ENCODE assay signal across 26 cellular contexts in genomic region chr5:95891499-95891898, GRCh38.
A peak's percentile ranks its signal among the peaks of the same experiment; 100 is the strongest.
DNase-seq lines count a peak whose midpoint lies in the region; ATAC-seq and TF ChIP-seq lines count a peak whose summit lies in the region.
"Had no signal": no experiment of that assay in that cellular context is flagged by ENCODE, and none has a peak within 500 bp of the region (broad histone marks: within the 10 kb centered on the region; RNA-seq: fewer than 3 reads in every experiment).

No MANE protein-coding gene starts in this region.

- TF ChIP-seq POLR2A in IMR-90 (IDR thresholded peaks at IDR 0.05; ENCODE audit: low read depth, low read length): no peak

- POLR2A ChIA-PET in IMR-90 (lab: Charles Lee; ENCODE audit: unreplicated experiment): no interaction called here

- CTCF ChIA-PET in IMR-90 (lab: Yijun Ruan, JAX): no interaction called here

- H4K8ac ChIP-seq in IMR-90 (ENCODE audit: low read depth in 2 of 2, low read length in 2 of 2) (peak overlapping the region; percentile 6 to 9; a peak in 1 of 4 replicates), H9 (replicated peaks; ENCODE audit: insufficient read length, low read depth, low read length) (no peak overlapping the region)

- H2BK20ac ChIP-seq in IMR-90 (ENCODE audit: low read depth, low read length): no peak overlapping the region
- no peak overlapping the region for H2BK20ac ChIP-seq in H9 (ENCODE audit: low read depth, low read length, poor library complexity, severe bottlenecking)

- ATAC-seq in IMR-90 (ENCODE audit: low read depth): no peak
- no peak for ATAC-seq in HG03520 (IDR thresholded peaks at IDR 0.05; ENCODE audit: unreplicated experiment)
- ATAC-seq: HCT116, left colon, PC-3 had no signal

- dilution Hi-C loops in IMR-90 (cut with HindIII; ENCODE audit: low sequenced_read_pairs, unreplicated experiment): no loop called here

- peaks cover 65% of the 10 kb centered on the region for H3K36me3 ChIP-seq in IMR-90 (ENCODE audit: control insufficient read depth, insufficient read depth, low read length)
- H3K36me3 ChIP-seq in osteoblast (ENCODE audit: insufficient read depth, low read length): peaks cover 91% of the 10 kb centered on the region
- H3K36me3 ChIP-seq: BLaER1, neural progenitor cell had no signal

- peaks cover 12% of the 10 kb centered on the region for H3K9me1 ChIP-seq in IMR-90 (ENCODE audit: insufficient read depth, low read length)

- H3K27me3 Mint-ChIP-seq in glutamatergic neuron (ENCODE audit: unreplicated experiment) (peaks cover 3% of the 10 kb centered on the region), H9 (ENCODE audit: low read depth) (no peaks in the 10 kb centered on the region; the same call in 1 of the 2 replicates)
- H3K27me3 Mint-ChIP-seq: activated naive CD4-positive, alpha-beta T cell treated with anti-CD3 and anti-CD28 coated beads, Interleukin-2, amount 50 U/mL, for 24 hours; IgD-negative memory B cell had no signal

- DNase-seq in DMS 273 treated with DMSO at 0.1 percent for 48 hours (lab: John Stamatoyannopoulos, UW) (peak; percentile 45), IMR-90 (no peak), glutamatergic neuron (no peak), osteoblast (ENCODE audit: insufficient read length, low spot score, missing footprints) (no peak), occipital lobe (lab: John Stamatoyannopoulos, UW) (no peak), H9 (no peak)
- DNase-seq: activated CD4-positive, alpha-beta T cell treated with anti-CD3 and anti-CD28 coated beads, Interleukin-2, amount 50 U/mL, for 4 hours; activated CD4-positive, CD25-positive, alpha-beta regulatory T cell; activated CD8-positive, alpha-beta memory T cell treated with anti-CD3 and anti-CD28 coated beads, Interleukin-2, amount 50 U/mL, for 4 hours; gastrocnemius medialis; left colon; NCI-H510A treated with DMSO at 0.1 percent for 48 hours; PC-3; sigmoid colon; SK-N-SH; stimulated activated CD4-positive, alpha-beta T cell treated with anti-CD3 and anti-CD28 coated beads, Interleukin-12 subunit alpha, Interleukin-12 subunit beta, amount 100 ng/mL, for 4 hours; stimulated activated CD4-positive, alpha-beta T cell treated with anti-CD3 and anti-CD28 coated beads, Interleukin-2, amount 100 ng/mL, for 48 hours; stomach; thyroid gland had no signal

- peak overlapping the region; percentile 3; the same call in 1 of the 2 replicates for H3K4ac ChIP-seq in IMR-90 (ENCODE audit: low read depth, low read length)
- H3K4ac ChIP-seq in H9 (ENCODE audit: low read depth, low read length): no peak overlapping the region

- H2AFZ ChIP-seq in IMR-90 (replicated peaks; ENCODE audit: low read length, poor library complexity) (no peak overlapping the region), osteoblast (ENCODE audit: low read length) (no peak overlapping the region), H9 (ENCODE audit: low read length) (no peak overlapping the region)
- H2AFZ ChIP-seq: hepatocyte, neural progenitor cell had no signal

- H3K9ac ChIP-seq in IMR-90 (ENCODE audit: low read depth, low read length): no peak overlapping the region; the same call in 1 of the 2 replicates
- H3K9ac ChIP-seq in H9 (ENCODE audit: extremely low read depth, insufficient read length, low read length): no peak overlapping the region
- H3K9ac ChIP-seq: BLaER1, neural progenitor cell, SK-N-SH had no signal

- H3K27me3 ChIP-seq in IMR-90 (ENCODE audit: control insufficient read depth, insufficient read depth, low read length) (no peaks in the 10 kb centered on the region), osteoblast (ENCODE audit: insufficient read depth, low read length) (no peaks in the 10 kb centered on the region), H9 (ENCODE audit: insufficient read depth, low read length) (no peaks in the 10 kb centered on the region)
- H3K27me3 ChIP-seq: BLaER1, gastrocnemius medialis, hepatocyte, neural progenitor cell, sigmoid colon, stomach, thyroid gland had no signal

- H3K18ac ChIP-seq in IMR-90 (ENCODE audit: low read depth, low read length) (no peak overlapping the region), H9 (ENCODE audit: insufficient read length, low read depth, low read length) (no peak overlapping the region)

- H2BK15ac ChIP-seq in IMR-90 (ENCODE audit: low read depth, low read length) (peak overlapping the region; percentile 4; the same call in 1 of the 3 replicates), H9 (ENCODE audit: low read depth, low read length) (no peak overlapping the region)

- H2BK120ac ChIP-seq in IMR-90 (ENCODE audit: low read depth, low read length) (no peak overlapping the region), H9 (ENCODE audit: low read depth, low read length, poor library complexity, severe bottlenecking) (no peak overlapping the region)

- H3K4me1 ChIP-seq in IMR-90 (ENCODE audit: control insufficient read depth, insufficient read depth, low read length) (peaks cover 5% of the 10 kb centered on the region; the same call in 1 of the 2 replicates), osteoblast (ENCODE audit: insufficient read depth, low read length) (no peaks in the 10 kb centered on the region), H9 (ENCODE audit: insufficient read depth, low read length) (peaks cover 1% of the 10 kb centered on the region; the same call in 1 of the 2 replicates)
- H3K4me1 ChIP-seq: BLaER1, gastrocnemius medialis, sigmoid colon, thyroid gland had no signal

- H2BK5ac ChIP-seq in IMR-90 (ENCODE audit: low read depth, low read length, poor library complexity, severe bottlenecking): peak overlapping the region; percentile 35
- no peak overlapping the region for H2BK5ac ChIP-seq in H9 (ENCODE audit: insufficient read length, low read length)

- H3K4me3 ChIP-seq in IMR-90 (ENCODE audit: insufficient read depth, low read depth, low read length) (no peak overlapping the region), osteoblast (ENCODE audit: insufficient read depth, low read length) (no peak overlapping the region)
- H3K4me3 ChIP-seq: BLaER1, gastrocnemius medialis, hepatocyte, neural progenitor cell, sigmoid colon, stomach, thyroid gland had no signal

- H3K23ac ChIP-seq in IMR-90 (ENCODE audit: low read depth, low read length): 0 out of 2 replicates have a peak overlapping the region, but pooled peaks have one; percentile 35
- H3K23ac ChIP-seq in H9 (ENCODE audit: insufficient read length, low read depth, low read length): no peak overlapping the region

- BruUV-seq in IMR-90 (replicated peaks; lab: Mats Ljungman, UMichigan): no TSS peak

- no peaks in the 10 kb centered on the region for H3K36me3 Mint-ChIP-seq in glutamatergic neuron (ENCODE audit: unreplicated experiment)
- peaks cover 0 to 7% (median 4%) of the 10 kb centered on the region in 3 experiments; a peak in 3 of 7 replicates for H3K36me3 Mint-ChIP-seq in H9 (ENCODE audit: insufficient read depth in 1 of 3, low read depth in 3 of 3)

- H3K27ac Mint-ChIP-seq in glutamatergic neuron (ENCODE audit: unreplicated experiment) (peak overlapping the region; percentile 87), H9 (no peak overlapping the region)
- H3K27ac Mint-ChIP-seq: IgD-negative memory B cell, neural progenitor cell had no signal

- WGBS in IMR-90 (ENCODE audit: extremely low coverage in 2 of 2, insufficient read length in 1 of 2), 2 experiments: no CpG with 5 or more reads among the region's 2 CpGs
- WGBS in H9 (ENCODE audit: extremely low coverage, insufficient read length, low lambda C conversion rate): no CpG with 5 or more reads among the region's 2 CpGs

- H2BK12ac ChIP-seq in H9 (ENCODE audit: insufficient read length, low read depth, low read length): no peak overlapping the region

- peaks cover 18% of the 10 kb centered on the region for H3K79me2 ChIP-seq in osteoblast (ENCODE audit: insufficient read depth, low read length)
- H3K79me2 ChIP-seq in H9 (ENCODE audit: insufficient read depth, low read length): no peaks in the 10 kb centered on the region

- no peak overlapping the region for H2AK5ac ChIP-seq in IMR-90 (ENCODE audit: low read depth, low read length)
- no peak overlapping the region for H2AK5ac ChIP-seq in H9 (ENCODE audit: insufficient read length, low read length)

- H3K9me3 ChIP-seq in IMR-90 (ENCODE audit: control insufficient read depth, insufficient read depth, low read length) (no peaks in the 10 kb centered on the region), osteoblast (ENCODE audit: low read depth, low read length) (no peaks in the 10 kb centered on the region), H9 (ENCODE audit: control insufficient read depth, low read depth, low read length) (no peaks in the 10 kb centered on the region)
- H3K9me3 ChIP-seq: BLaER1, gastrocnemius medialis, sigmoid colon, SK-N-SH, stomach, thyroid gland had no signal

- no peak for TF ChIP-seq RAD21 in IMR-90 (IDR thresholded peaks at IDR 0.05; ENCODE audit: low read length)

- H3K4me1 Mint-ChIP-seq in glutamatergic neuron (ENCODE audit: low read depth, unreplicated experiment) (peaks cover 28% of the 10 kb centered on the region), H9 (peaks cover 21 to 22% of the 10 kb centered on the region in 2 experiments)
- H3K4me1 Mint-ChIP-seq: activated naive CD4-positive, alpha-beta T cell treated with anti-CD3 and anti-CD28 coated beads, Interleukin-2, amount 50 U/mL, for 24 hours; IgD-negative memory B cell had no signal

- H3K9me3 Mint-ChIP-seq in glutamatergic neuron (ENCODE audit: unreplicated experiment): peaks cover 14% of the 10 kb centered on the region
- no peaks in the 10 kb centered on the region for H3K9me3 Mint-ChIP-seq in H9
- H3K9me3 Mint-ChIP-seq: activated naive CD4-positive, alpha-beta T cell treated with anti-CD3 and anti-CD28 coated beads, Interleukin-2, amount 50 U/mL, for 24 hours; IgD-negative memory B cell; neural progenitor cell had no signal

- no peak overlapping the region for H4K91ac ChIP-seq in IMR-90 (ENCODE audit: insufficient read depth, low read depth, low read length)
- no peak overlapping the region for H4K91ac ChIP-seq in H9 (ENCODE audit: insufficient read length, low read depth, low read length)

- H3K27ac ChIP-seq in IMR-90 (ENCODE audit: insufficient read depth, low read length): peak overlapping the region; percentile 21; the same call in 1 of the 2 replicates
- H3K27ac ChIP-seq in osteoblast (ENCODE audit: low read depth, low read length): peak overlapping the region; percentile 10
- no peak overlapping the region for H3K27ac ChIP-seq in H9 (ENCODE audit: insufficient read length, low read depth, low read length)
- H3K27ac ChIP-seq: BLaER1, gastrocnemius medialis, hepatocyte, neural progenitor cell, sigmoid colon, stomach, thyroid gland had no signal

- peaks cover 19% of the 10 kb centered on the region; the same call in 1 of the 2 replicates for H4K20me1 ChIP-seq in IMR-90 (ENCODE audit: insufficient read depth, low read length)
- H4K20me1 ChIP-seq in osteoblast (ENCODE audit: insufficient read depth, low read length): peaks cover 3% of the 10 kb centered on the region
- no peaks in the 10 kb centered on the region for H4K20me1 ChIP-seq in H9 (ENCODE audit: control insufficient read depth, insufficient read depth, insufficient read length)
- H4K20me1 ChIP-seq: BLaER1 had no signal

- H3K56ac ChIP-seq in IMR-90 (ENCODE audit: extremely low read depth, insufficient read depth, low read length): no peak overlapping the region
- no peak overlapping the region for H3K56ac ChIP-seq in H9 (ENCODE audit: insufficient read length, low read depth, low read length)

- no peaks in the 10 kb centered on the region for H3K23me2 ChIP-seq in H9 (ENCODE audit: insufficient read length, low read depth, low read length, poor library complexity, severe bottlenecking)

- in situ Hi-C loops in IMR-90 (cut with MboI; ENCODE audit: low sequenced_read_pairs): no loop called here

- 0 out of 2 replicates have a peak overlapping the region, but pooled peaks have one; percentile 2 for H3K14ac ChIP-seq in IMR-90 (replicated peaks; ENCODE audit: low read depth, low read length)
- no peak overlapping the region for H3K14ac ChIP-seq in H9 (ENCODE audit: insufficient read depth, low read length)

- H2AK9ac ChIP-seq in IMR-90 (replicated peaks; ENCODE audit: low read depth, low read length, poor library complexity): no peak overlapping the region

- H4K5ac ChIP-seq in IMR-90 (ENCODE audit: low read depth, low read length) (no peak overlapping the region; the same call in 1 of the 2 replicates), H9 (ENCODE audit: insufficient read length, low read depth, low read length) (no peak overlapping the region)

- H3K4me2 ChIP-seq in IMR-90 (ENCODE audit: low read depth, low read length) (no peak overlapping the region), osteoblast (ENCODE audit: insufficient read depth, low read length) (no peak overlapping the region), H9 (ENCODE audit: insufficient read depth, insufficient read length, low read length) (no peak overlapping the region)
- H3K4me2 ChIP-seq: BLaER1, hepatocyte, neural progenitor cell, SK-N-SH had no signal

- intact Hi-C loops in IMR-90 (cut with micrococcal nuclease): no loop called here

- H3K4me3 Mint-ChIP-seq in glutamatergic neuron (ENCODE audit: unreplicated experiment): peak overlapping the region; percentile 37
- no peak overlapping the region for H3K4me3 Mint-ChIP-seq in H9
- H3K4me3 Mint-ChIP-seq: activated naive CD4-positive, alpha-beta T cell treated with anti-CD3 and anti-CD28 coated beads, Interleukin-2, amount 50 U/mL, for 24 hours; IgD-negative memory B cell; neural progenitor cell had no signal

- TF ChIP-seq CTCF in IMR-90 (conservative IDR thresholded peaks at IDR 0.05; ENCODE audit: low read depth, low read length): no peak
- no peak for TF ChIP-seq CTCF in glutamatergic neuron (IDR thresholded peaks at IDR 0.05; ENCODE audit: partially characterized antibody, unreplicated experiment)
- no peak for TF ChIP-seq CTCF in osteoblast (IDR thresholded peaks at IDR 0.05; ENCODE audit: extremely low read depth, low read depth, low read length)
- TF ChIP-seq CTCF in H9 (conservative IDR thresholded peaks at IDR 0.05): no peak

- H3T11ph ChIP-seq in H9 (ENCODE audit: low read length): no peak overlapping the region

- peaks cover 20 to 65% of the 10 kb centered on the region in 2 experiments for H3K79me1 ChIP-seq in IMR-90 (ENCODE audit: low read depth in 1 of 2, low read length in 2 of 2)
- no peaks in the 10 kb centered on the region for H3K79me1 ChIP-seq in H9 (ENCODE audit: insufficient read depth, low read depth, low read length, poor library complexity, severe bottlenecking)
